In the genomic region with DNA sequence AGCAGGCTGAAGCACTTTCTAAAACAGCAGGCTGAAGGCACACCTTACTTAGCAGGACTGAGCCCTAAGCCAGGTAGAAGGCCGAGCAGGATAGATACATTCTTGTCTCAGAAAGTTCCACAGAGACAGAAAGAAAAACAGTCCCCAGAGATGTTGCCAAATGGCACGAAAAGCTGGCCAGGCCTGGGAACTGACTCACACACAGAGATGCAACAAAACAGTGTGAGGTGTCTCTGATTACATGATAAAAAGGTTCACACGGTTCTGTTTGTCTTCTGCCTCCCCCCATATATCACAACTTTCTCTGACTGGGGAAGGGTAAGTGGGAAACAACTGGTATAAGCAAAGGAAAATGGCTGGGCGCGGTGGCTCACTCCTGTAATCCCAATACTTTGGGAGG, we compare ENCODE assay signal across 1 cellular context.
A peak's percentile ranks its signal among the peaks of the same experiment; 100 is the strongest.
TF ChIP-seq lines count a peak whose summit lies in the region.

No MANE protein-coding gene starts in this region.

TF ChIP-seq in K562, 482 proteins besides CTCF, POLR2A, EP300 and RAD21:
- TF ChIP-seq STAG1 (CRISPR knock-in tag; IDR thresholded peaks at IDR 0.05; ENCODE audit: borderline replicate concordance) (no peak), ERF (CRISPR knock-in tag; IDR thresholded peaks at IDR 0.05) (no peak), POLR3G (IDR thresholded peaks at IDR 0.05; ENCODE audit: extremely low read depth, insufficient read length, insufficient replicate concordance) (no peak), WHSC1 (IDR thresholded peaks at IDR 0.05; ENCODE audit: low read length) (no peak), FOSL1 (tag; conservative IDR thresholded peaks at IDR 0.05) (0 out of 2 replicates have a peak, but pooled peaks have one; percentile 2), CEBPB (tag; IDR thresholded peaks at IDR 0.05) (0 out of 2 replicates have a peak, but pooled peaks have one; percentile 8), LCOR (CRISPR knock-in tag; IDR thresholded peaks at IDR 0.05) (no peak), POLR2AphosphoS5 (IDR thresholded peaks at IDR 0.05; ENCODE audit: control insufficient read depth, insufficient read depth, low read depth, low read length) (0 out of 2 replicates have a peak, but pooled peaks have one; percentile 6), PTBP1 (IDR thresholded peaks at IDR 0.05; ENCODE audit: low read depth, low read length) (no peak), HDAC6 (IDR thresholded peaks at IDR 0.05; ENCODE audit: low read depth, low read length) (no peak), NCOR1 (IDR thresholded peaks at IDR 0.05) (no peak), ZFP30 (CRISPR knock-in tag; IDR thresholded peaks at IDR 0.05; ENCODE audit: borderline replicate concordance) (no peak), STAT5A (IDR thresholded peaks at IDR 0.05; ENCODE audit: borderline replicate concordance, low read length) (no peak), ZNF263 (CRISPR knock-in tag; IDR thresholded peaks at IDR 0.05; ENCODE audit: borderline replicate concordance) (no peak)
TF ChIP-seq in K562: peak in this region for 3.
